In genomic region chr3:53181024-53181371, GRCh38 we compare ENCODE assay signal across 17 cellular contexts. TPM values are rescaled to one million over a fixed set of nuclear protein-coding genes. Genes with fewer than 3 reads are reported as not detected.
DNase-seq lines count a peak whose midpoint lies in the region; ATAC-seq and TF ChIP-seq lines count a peak whose summit lies in the region.
"Had no signal": no experiment of that assay in that cellular context is flagged by ENCODE, and none has a peak within 500 bp of the region (broad histone marks: within the 10 kb centered on the region; RNA-seq: fewer than 3 reads in every experiment).

No MANE protein-coding gene starts in this region.

- no peaks in the 10 kb centered on the region for H4K20me1 ChIP-seq in PC-9 (ENCODE audit: insufficient read depth)

- no peak for TF ChIP-seq EP300 in stomach (IDR thresholded peaks at IDR 0.05)

- H3K79me1 ChIP-seq in neuronal stem cell (ENCODE audit: low read depth, low read length) = peaks cover 2% of the 10 kb centered on the region

- no peak overlapping the region for H3K9ac ChIP-seq in neuronal stem cell (ENCODE audit: low read depth, low read length, poor library complexity)

- H3K23ac ChIP-seq in neuronal stem cell (ENCODE audit: low read depth, low read length, poor library complexity) = no peak overlapping the region

- POLR2A ChIA-PET in PC-9 (lab: Charles Lee; ENCODE audit: unreplicated experiment) = no interaction called here

- peak overlapping the region; percentile 56 for H2AK5ac ChIP-seq in neuronal stem cell (ENCODE audit: low read depth, low read length)

- peaks cover 0 to 14% of the 10 kb centered on the region in 2 donors for H3K36me3 ChIP-seq in neuronal stem cell (replicated peaks in 1 of 2; ENCODE audit: control insufficient read depth in 2 of 2, insufficient read depth in 2 of 2, low read length in 2 of 2)
- peaks cover 68 to 97% (median 91%) of the 10 kb centered on the region in 4 donors for H3K36me3 ChIP-seq in stomach
- no peaks in the 10 kb centered on the region for H3K36me3 ChIP-seq in PC-9 (ENCODE audit: low read depth)

- H3K27ac ChIP-seq in neuronal stem cell (replicated peaks; ENCODE audit: low read length) (no peak overlapping the region), stomach (no peak overlapping the region), PC-9 (no peak overlapping the region)

- H3K79me2 ChIP-seq in PC-9 (ENCODE audit: low read depth) = no peaks in the 10 kb centered on the region

- no peak overlapping the region for H4K91ac ChIP-seq in neuronal stem cell (ENCODE audit: low read depth, low read length, poor library complexity)

- WGBS in neuronal stem cell (ENCODE audit: extremely low coverage in 2 of 2, insufficient read length in 2 of 2, insufficient replicate concordance in 1 of 2), 2 donors = no CpG with 5 or more reads among the region's 4 CpGs
- WGBS in stomach, 5 donors = 70 to 86% (median 80%) methylated on average over 3 to 4 of the region's 4 CpGs

- H3K27me3 ChIP-seq in neuronal stem cell (ENCODE audit: control insufficient read depth in 3 of 3, insufficient read depth in 3 of 3, low read depth in 1 of 3, low read length in 3 of 3) (peaks cover 0 to 9% (median 0%) of the 10 kb centered on the region in 3 experiments), stomach (no peaks in the 10 kb centered on the region), PC-9 (ENCODE audit: insufficient read depth, low read depth) (no peaks in the 10 kb centered on the region)

- no peak overlapping the region for H3K4me2 ChIP-seq in neuronal stem cell (ENCODE audit: insufficient read depth, low read length, poor library complexity, severe bottlenecking)
- H3K4me2 ChIP-seq in PC-9 = no peak overlapping the region

- H2BK12ac ChIP-seq in neuronal stem cell (ENCODE audit: low read length) = no peak overlapping the region

- no peaks in the 10 kb centered on the region for H3K9me2 ChIP-seq in PC-9 (ENCODE audit: insufficient read depth)

- DNase-seq in neuronal stem cell (ENCODE audit: low spot score) (no peak), stomach (no peak), PC-9 (no peak), Ammon's horn (ENCODE audit: low spot score) (no peak)
- no peak for DNase-seq in activated effector memory CD4-positive, alpha-beta T cell treated with Interleukin-2 at 50 U/mL for 16 hours
- DNase-seq: endodermal cell; foreskin fibroblast; mesendoderm; NCI-H2029 treated with DMSO at 0.1 percent for 48 hours; NCI-H82; SHP77; stimulated activated naive CD8-positive, alpha-beta T cell treated with anti-CD3 and anti-CD28 coated beads, Interleukin-15, Interleukin-2, amounts not matched to agents 100 U/mL and 50 U/mL, for 24 hours had no signal

- H3F3A ChIP-seq in PC-9 (ENCODE audit: insufficient read depth, low read depth) = no peaks in the 10 kb centered on the region

- no peak for TF ChIP-seq CTCF in stomach (IDR thresholded peaks at IDR 0.05)
- TF ChIP-seq CTCF in PC-9 (conservative IDR thresholded peaks at IDR 0.05) = no peak

- H3K9me3 ChIP-seq in neuronal stem cell (replicated peaks in 1 of 2; ENCODE audit: control insufficient read depth in 2 of 2, insufficient read depth in 1 of 2, low read depth in 1 of 2, low read length in 2 of 2) = peaks cover 0 to 2% of the 10 kb centered on the region in 2 donors
- H3K9me3 ChIP-seq in stomach = no peaks in the 10 kb centered on the region
- no peaks in the 10 kb centered on the region for H3K9me3 ChIP-seq in PC-9 (ENCODE audit: insufficient read depth, low read depth)
- H3K9me3 ChIP-seq: HAP-1 had no signal

- no peak overlapping the region for H2AFZ ChIP-seq in neuronal stem cell (ENCODE audit: low read length)
- H2AFZ ChIP-seq in PC-9 = no peak overlapping the region

- H3K18ac ChIP-seq in neuronal stem cell (ENCODE audit: low read length) = no peak overlapping the region

- H3K14ac ChIP-seq in neuronal stem cell (ENCODE audit: low read length) = peak overlapping the region; percentile 21

- H3K4me1 ChIP-seq in neuronal stem cell (ENCODE audit: control insufficient read depth in 2 of 2, insufficient read depth in 1 of 2, low read depth in 1 of 2, low read length in 2 of 2) = peaks cover 3 to 8% of the 10 kb centered on the region in 2 donors
- H3K4me1 ChIP-seq in stomach = peaks cover 0 to 20% (median 1%) of the 10 kb centered on the region in 4 donors
- H3K4me1 ChIP-seq in PC-9 (replicated peaks; ENCODE audit: insufficient read depth) = no peaks in the 10 kb centered on the region
- H3K4me1 ChIP-seq: HAP-1 had no signal

- no peak overlapping the region for H3K4ac ChIP-seq in neuronal stem cell (ENCODE audit: low read length)

- intact Hi-C loops in stomach (cut with DNase I; ENCODE audit: low total_unique reads) = no loop called here
- intact Hi-C loops in PC-9 (cut with micrococcal nuclease; ENCODE audit: unreplicated experiment) = no loop called here

- H3K4me3 ChIP-seq in neuronal stem cell (ENCODE audit: low read length in 2 of 2) = peak overlapping the region in 1 of 2 donors; percentile 11
- H3K4me3 ChIP-seq in stomach = no peak overlapping the region
- no peak overlapping the region for H3K4me3 ChIP-seq in PC-9
- H3K4me3 ChIP-seq: HAP-1 had no signal

- H2BK5ac ChIP-seq in neuronal stem cell (ENCODE audit: low read length) = no peak overlapping the region

- peak overlapping the region; percentile 82 for H4K8ac ChIP-seq in neuronal stem cell (ENCODE audit: low read depth, low read length)

- no peak overlapping the region for H2BK120ac ChIP-seq in neuronal stem cell (ENCODE audit: low read depth, low read length)

- peak; percentile 6 for ATAC-seq in GM18873 (IDR thresholded peaks at IDR 0.05; ENCODE audit: low FRiP score, unreplicated experiment)
- ATAC-seq in GM21619 (IDR thresholded peaks at IDR 0.05; ENCODE audit: unreplicated experiment) = peak; percentile 22
- ATAC-seq in HG03159 (IDR thresholded peaks at IDR 0.05; ENCODE audit: unreplicated experiment) = peak; percentile 16
- ATAC-seq: activated naive CD4-positive, alpha-beta T cell treated with anti-CD3 and anti-CD28 coated beads, Interleukin-2, amount 50 U/mL, for 72 hours had no signal

- H2BK15ac ChIP-seq in neuronal stem cell (ENCODE audit: low read length) = peak overlapping the region; percentile 37

- no peak for TF ChIP-seq POLR2A in stomach (IDR thresholded peaks at IDR 0.05)

- no TSS peak for BruUV-seq in PC-9 (replicated peaks; lab: Mats Ljungman, UMichigan)

- CTCF ChIA-PET in PC-9 (lab: Charles Lee) = interaction anchor here (0.7 kb wide), 1 partner anchor 67 kb away, joined by 20 read pairs; no protein-coding TSS in a partner anchor

RNA-seq across cellular contexts. Expression of gene PRKCD, which starts 20.0 kb away (rescaled TPM):
- 7.8 TPM for polyA plus RNA-seq in neuronal stem cell (2013, experiment 1 of 2)
- polyA plus RNA-seq in neuronal stem cell (2013, experiment 2 of 2) = 7.9 TPM
- total RNA-seq in stomach (100 to 1,000 TPM in 1 of 5 donors, 10 to 100 TPM in 4; 15.6 to 117 (median 37.9) TPM), PC-9 (2021) (30.1 and 34.3 TPM in 2 replicates)
- polyA plus RNA-seq in stomach = 10 to 100 TPM; 20.5 to 56.1 (median 36.4) TPM

RNA-seq across cellular contexts. Expression of gene RFT1, which starts 50.8 kb away (rescaled TPM):
- polyA plus RNA-seq in neuronal stem cell (2013, experiment 1 of 2) = 9.3 TPM
- polyA plus RNA-seq in neuronal stem cell (2013, experiment 2 of 2) = 9.6 TPM
- total RNA-seq in stomach (10 to 100 TPM in 2 of 5 donors, 1 to 10 TPM in 2, not detected in 1; 7.0 to 16.8 (median 12.1) TPM), PC-9 (2021) (30.8 and 31.0 TPM in 2 replicates)
- 1 to 10 TPM; 3.3 to 7.9 (median 3.7) TPM for polyA plus RNA-seq in stomach
